ENCODE assay signal across 9 cellular contexts in genomic region chr1:203273869-203274602, GRCh38. TPM values are rescaled to one million over a fixed set of nuclear protein-coding genes. Genes with fewer than 3 reads are reported as not detected.
A peak's percentile ranks its signal among the peaks of the same experiment; 100 is the strongest.
DNase-seq lines count a peak whose midpoint lies in the region; ATAC-seq and TF ChIP-seq lines count a peak whose summit lies in the region.
"Had no signal": no experiment of that assay in that cellular context is flagged by ENCODE, and none has a peak within 500 bp of the region (broad histone marks: within the 10 kb centered on the region; RNA-seq: fewer than 3 reads in every experiment).

No MANE protein-coding gene starts in this region.

- no peaks in the 10 kb centered on the region for H3K9me3 Mint-ChIP-seq in activated CD4-positive, alpha-beta T cell treated with anti-CD3 and anti-CD28 coated beads for 36 hours (ENCODE audit: low read depth)
- H3K9me3 Mint-ChIP-seq in stimulated activated naive CD8-positive, alpha-beta T cell treated with anti-CD3 and anti-CD28 coated beads, Interleukin-15, amount 100 ng/mL, for 72 hours: no peaks in the 10 kb centered on the region

- TF ChIP-seq CTCF in SU-DHL-6 (IDR thresholded peaks at IDR 0.05; ENCODE audit: insufficient read depth, low read length, poor library complexity, severe bottlenecking): no peak

- H3K4me1 Mint-ChIP-seq in activated CD4-positive, alpha-beta T cell treated with anti-CD3 and anti-CD28 coated beads for 36 hours: peaks cover 72% of the 10 kb centered on the region
- peaks cover 85% of the 10 kb centered on the region for H3K4me1 Mint-ChIP-seq in stimulated activated naive CD8-positive, alpha-beta T cell treated with anti-CD3 and anti-CD28 coated beads, Interleukin-15, amount 100 ng/mL, for 72 hours

- no peaks in the 10 kb centered on the region for H3K36me3 Mint-ChIP-seq in activated CD4-positive, alpha-beta T cell treated with anti-CD3 and anti-CD28 coated beads for 36 hours (ENCODE audit: low read depth)

- DNase-seq in activated CD4-positive, alpha-beta T cell treated with anti-CD3 and anti-CD28 coated beads for 36 hours: peak; percentile 42
- DNase-seq in activated CD4-positive, alpha-beta T cell treated with anti-CD3 and anti-CD28 coated beads for 1 hour: no peak
- no peak for DNase-seq in stimulated activated naive CD8-positive, alpha-beta T cell treated with anti-CD3 and anti-CD28 coated beads, Interleukin-15, amount 100 ng/mL, for 72 hours
- DNase-seq in Kasumi-1 (lab: John Stamatoyannopoulos, UW): no peak
- DNase-seq in NCI-H187 treated with DMSO at 0.1 percent for 48 hours (lab: John Stamatoyannopoulos, UW): no peak

- H3K9ac ChIP-seq in SU-DHL-6 (ENCODE audit: low read length): peak overlapping the region; percentile 96

- peak overlapping the region; percentile 90 for H3K4me2 ChIP-seq in SU-DHL-6 (ENCODE audit: low read depth, low read length, poor library complexity, severe bottlenecking)

- ATAC-seq in activated CD4-positive, alpha-beta T cell treated with anti-CD3 and anti-CD28 coated beads for 36 hours: no peak
- ATAC-seq in stimulated activated naive CD8-positive, alpha-beta T cell treated with anti-CD3 and anti-CD28 coated beads, Interleukin-15, amount 100 ng/mL, for 72 hours: peak; percentile 0
- ATAC-seq in GM21447 (IDR thresholded peaks at IDR 0.05; ENCODE audit: unreplicated experiment): no peak

- H3K27me3 ChIP-seq in SU-DHL-6 (ENCODE audit: low read length): no peaks in the 10 kb centered on the region
- H3K27me3 ChIP-seq: pancreas had no signal

- no peaks in the 10 kb centered on the region for H4K20me1 ChIP-seq in SU-DHL-6 (ENCODE audit: low read depth, low read length)

- POLR2A ChIA-PET in activated CD4-positive, alpha-beta T cell treated with anti-CD3 and anti-CD28 coated beads for 36 hours (lab: Charles Lee): interaction anchor here (1.2 to 4.0 kb wide), 5 partner anchors 13 to 53 kb away, joined by 5 to 27 read pairs (median 8); partner anchors contain the start of gene BTG2

- peak overlapping the region; percentile 98 for H3K27ac ChIP-seq in SU-DHL-6 (ENCODE audit: low read depth, low read length)

- CTCF ChIA-PET in activated CD4-positive, alpha-beta T cell treated with anti-CD3 and anti-CD28 coated beads for 36 hours (lab: Charles Lee): interaction anchor here (1.3 to 15.1 kb wide), 5 partner anchors 15 to 64 kb away, joined by 5 to 710 read pairs (median 13); no protein-coding TSS in a partner anchor

- H3K27ac Mint-ChIP-seq in activated CD4-positive, alpha-beta T cell treated with anti-CD3 and anti-CD28 coated beads for 36 hours: peak overlapping the region; percentile 78
- H3K27ac Mint-ChIP-seq in stimulated activated naive CD8-positive, alpha-beta T cell treated with anti-CD3 and anti-CD28 coated beads, Interleukin-15, amount 100 ng/mL, for 72 hours: peak overlapping the region; percentile 83 to 93

- H3F3A ChIP-seq in SU-DHL-6 (ENCODE audit: insufficient read depth): peaks cover 48% of the 10 kb centered on the region

- intact Hi-C loops in activated CD4-positive, alpha-beta T cell treated with anti-CD3 and anti-CD28 coated beads for 36 hours (cut with DNase I, micrococcal nuclease): loop anchor here (1.0 to 10.0 kb wide), 8 partner anchors 13 to 428 kb away; partner anchors contain the start of genes BTG2 (in 2 of the 2) and ATP2B4 (in 1 of the 2)

- no peaks in the 10 kb centered on the region for H3K9me2 ChIP-seq in SU-DHL-6 (replicated peaks; ENCODE audit: insufficient read depth, low read length)

- H3K4me3 ChIP-seq in SU-DHL-6 (ENCODE audit: insufficient read depth, low read length, poor library complexity, severe bottlenecking): peak overlapping the region; percentile 63
- peak overlapping the region; percentile 13 for H3K4me3 ChIP-seq in iPS-11a (ENCODE audit: low read depth, low read length)

- peak overlapping the region; percentile 70 for H3K4me3 Mint-ChIP-seq in activated CD4-positive, alpha-beta T cell treated with anti-CD3 and anti-CD28 coated beads for 36 hours
- peak overlapping the region; percentile 76 to 89 for H3K4me3 Mint-ChIP-seq in stimulated activated naive CD8-positive, alpha-beta T cell treated with anti-CD3 and anti-CD28 coated beads, Interleukin-15, amount 100 ng/mL, for 72 hours

- H3K9me3 ChIP-seq in SU-DHL-6 (ENCODE audit: insufficient read depth, low read length): no peaks in the 10 kb centered on the region
- H3K9me3 ChIP-seq: pancreas had no signal

- no peak overlapping the region for H2AFZ ChIP-seq in SU-DHL-6 (ENCODE audit: low read depth, low read length, severe bottlenecking)

- peaks cover 13% of the 10 kb centered on the region; the same call in 1 of the 2 replicates for H3K79me2 ChIP-seq in SU-DHL-6 (ENCODE audit: insufficient read depth, low read length)

- no peaks in the 10 kb centered on the region for H3K27me3 Mint-ChIP-seq in activated CD4-positive, alpha-beta T cell treated with anti-CD3 and anti-CD28 coated beads for 36 hours
- no peaks in the 10 kb centered on the region for H3K27me3 Mint-ChIP-seq in stimulated activated naive CD8-positive, alpha-beta T cell treated with anti-CD3 and anti-CD28 coated beads, Interleukin-15, amount 100 ng/mL, for 72 hours

- H3K36me3 ChIP-seq in SU-DHL-6 (ENCODE audit: low read length): no peaks in the 10 kb centered on the region
- H3K36me3 ChIP-seq: pancreas had no signal

RNA-seq across cellular contexts. Expression of gene BTG2, which starts 31.3 kb away (rescaled TPM):
- total RNA-seq in activated CD4-positive, alpha-beta T cell treated with anti-CD3 and anti-CD28 coated beads for 36 hours: 100 to 1,000 TPM; 114 to 142 TPM

RNA-seq across cellular contexts. Expression of gene CHIT1, which starts 44.6 kb away (rescaled TPM):
- under 1 TPM; 0.63 to 0.80 TPM for total RNA-seq in activated CD4-positive, alpha-beta T cell treated with anti-CD3 and anti-CD28 coated beads for 36 hours
